Comparison of ENCODE assay signal across 8 cellular contexts in genomic region chr15:55498109-55498938, GRCh38. TPM values are rescaled to one million over a fixed set of nuclear protein-coding genes. Genes with fewer than 3 reads are reported as not detected.
A peak's percentile ranks its signal among the peaks of the same experiment; 100 is the strongest.
DNase-seq lines count a peak whose midpoint lies in the region; ATAC-seq and TF ChIP-seq lines count a peak whose summit lies in the region.
"Not testable (repeated sequence)": the region's sequence is repeated elsewhere in the genome, so short reads cannot be mapped to it uniquely, and the experiment has no call there.

No MANE protein-coding gene starts in this region.

- DNase-seq in AML-193 (lab: John Stamatoyannopoulos, UW) (peak; percentile 78 to 83), NCI-H460 (ENCODE audit: extremely low read depth, low read depth) (peak; percentile 83), choroid plexus epithelial cell (ENCODE audit: low read depth) (peak; percentile 92), kidney tubule cell (ENCODE audit: low spot score) (peak; percentile 94)
- DNase-seq in activated CD4-positive, alpha-beta T cell treated with anti-CD3 and anti-CD28 coated beads for 36 hours, result peak; percentile 86
- peak; percentile 88 for DNase-seq in stimulated activated CD4-positive, alpha-beta T cell treated with anti-CD3 and anti-CD28 coated beads, Interleukin-15, amount 100 ng/mL, for 24 hours

- peak; percentile 98 for ATAC-seq in HG03280 (IDR thresholded peaks at IDR 0.05; ENCODE audit: unreplicated experiment)
- peak; percentile 97 for ATAC-seq in activated CD4-positive, alpha-beta T cell treated with anti-CD3 and anti-CD28 coated beads for 36 hours

- peak overlapping the region; percentile 60 for H3K27ac Mint-ChIP-seq in activated CD4-positive, alpha-beta T cell treated with anti-CD3 and anti-CD28 coated beads for 36 hours

- POLR2A ChIA-PET in activated CD4-positive, alpha-beta T cell treated with anti-CD3 and anti-CD28 coated beads for 36 hours (lab: Charles Lee), result not testable (repeated sequence)

- TF ChIP-seq POLR2A in GM19099 (IDR thresholded peaks at IDR 0.05; ENCODE audit: extremely low read depth, insufficient read length, low read depth), result peak; percentile 35

- CTCF ChIA-PET in activated CD4-positive, alpha-beta T cell treated with anti-CD3 and anti-CD28 coated beads for 36 hours (lab: Charles Lee), result interaction anchor here (0.6 to 0.7 kb wide), 2 partner anchors 315 to 950 kb away, joined by 3 read pairs; no protein-coding TSS in a partner anchor

- not testable (repeated sequence) for H3K9me3 Mint-ChIP-seq in activated CD4-positive, alpha-beta T cell treated with anti-CD3 and anti-CD28 coated beads for 36 hours (ENCODE audit: low read depth)

- H3K4me3 Mint-ChIP-seq in activated CD4-positive, alpha-beta T cell treated with anti-CD3 and anti-CD28 coated beads for 36 hours, result peak overlapping the region; percentile 78

- not testable (repeated sequence) for H3K27me3 Mint-ChIP-seq in activated CD4-positive, alpha-beta T cell treated with anti-CD3 and anti-CD28 coated beads for 36 hours

- H3K4me3 ChIP-seq in choroid plexus epithelial cell (ENCODE audit: low read depth, low read length), result peak overlapping the region; percentile 91

- not testable (repeated sequence) for TF ChIP-seq CTCF in choroid plexus epithelial cell (conservative IDR thresholded peaks at IDR 0.05; ENCODE audit: low read depth, low read length)

- not testable (repeated sequence) for H3K4me1 Mint-ChIP-seq in activated CD4-positive, alpha-beta T cell treated with anti-CD3 and anti-CD28 coated beads for 36 hours

- intact Hi-C loops in activated CD4-positive, alpha-beta T cell treated with anti-CD3 and anti-CD28 coated beads for 36 hours (cut with DNase I, micrococcal nuclease), result loop anchor here in 1 of 2 experiments (1.0 to 5.0 kb wide), 2 partner anchors 90 to 301 kb away; partner anchors contain the start of genes CCPG1, PIERCE2 and RSL24D1

- not testable (repeated sequence) for H3K36me3 Mint-ChIP-seq in activated CD4-positive, alpha-beta T cell treated with anti-CD3 and anti-CD28 coated beads for 36 hours (ENCODE audit: low read depth)

RNA-seq across cellular contexts. Expression of gene DNAAF4, which starts 9.7 kb away (rescaled TPM):
- 2.0 and 7.0 TPM in 2 replicates for total RNA-seq in NCI-H460 (2014; rRNA removed; shearing (Covaris generic))
- 7.9 and 9.6 TPM in 2 replicates for polyA plus RNA-seq in NCI-H460 (2014; cell fraction: nucleus; rRNA removed)
- under 1 TPM; 0.62 to 0.79 TPM for total RNA-seq in activated CD4-positive, alpha-beta T cell treated with anti-CD3 and anti-CD28 coated beads for 36 hours

Comparison
In these comparisons a context has a peak if more than half of its experiments do, and no peak if none do; other contexts are left out.
1. Peak in every context shown above with its lines: DNase-seq, ATAC-seq and H3K4me3 ChIP-seq.